ENCODE assay signal across 8 cellular contexts in the genomic region with DNA sequence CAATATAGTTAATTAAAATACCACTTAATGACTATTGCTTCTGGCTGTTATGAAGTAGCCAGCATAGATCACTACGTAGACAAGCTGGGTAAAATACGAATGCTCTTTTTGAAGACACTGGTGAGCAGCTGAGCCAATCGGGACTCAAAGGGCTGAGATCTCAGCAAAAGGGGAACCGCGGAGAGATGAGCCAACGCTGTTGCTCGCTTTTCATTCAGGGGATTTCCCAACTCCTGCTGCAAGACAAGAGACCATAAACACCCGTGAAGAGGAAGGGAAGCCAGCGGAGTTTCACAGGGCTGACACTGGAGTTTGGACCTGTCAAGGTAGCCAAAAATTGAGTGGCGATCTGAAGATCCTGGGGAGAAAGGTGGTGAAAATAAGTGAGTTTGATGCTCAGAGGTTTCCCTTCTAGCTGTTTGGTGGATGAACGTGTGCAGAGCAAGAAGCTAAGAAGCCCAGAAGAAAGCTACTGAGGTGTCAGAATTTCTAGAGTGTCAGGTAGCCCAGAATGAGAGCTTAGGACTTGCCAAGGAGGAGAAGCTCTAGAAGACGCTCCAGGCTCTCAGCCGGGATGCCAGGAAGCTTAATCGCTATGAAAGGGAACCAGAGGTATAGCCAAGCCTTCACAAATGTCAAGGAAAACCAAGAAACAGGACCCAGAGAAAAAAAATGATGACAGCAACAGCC.
DNase-seq lines count a peak whose midpoint lies in the region; ATAC-seq and TF ChIP-seq lines count a peak whose summit lies in the region.

No MANE protein-coding gene starts in this region.

- peaks cover 14% of the 10 kb centered on the region for H3K27me3 Mint-ChIP-seq in CD4-positive, CD25-positive, alpha-beta regulatory T cell

- H3K36me3 ChIP-seq in CD4-positive, CD25-positive, alpha-beta regulatory T cell (ENCODE audit: control insufficient read depth, insufficient read depth, low read length), result no peaks in the 10 kb centered on the region
- no peaks in the 10 kb centered on the region for H3K36me3 ChIP-seq in psoas muscle (ENCODE audit: insufficient read depth in 1 of 2, low read depth in 1 of 2)

- peak in 2 of 3 donors; percentile 7 to 14 for DNase-seq in CD4-positive, CD25-positive, alpha-beta regulatory T cell
- DNase-seq in NOMO-1 treated with DMSO at 0.1 percent for 48 hours (lab: John Stamatoyannopoulos, UW; ENCODE audit: unreplicated experiment), result peak; percentile 97
- peak; percentile 41 for DNase-seq in amniotic epithelial cell (ENCODE audit: low read depth)
- no peak for DNase-seq in psoas muscle
- no peak for DNase-seq in NCI-H748 treated with DMSO at 0.1 percent for 48 hours (lab: John Stamatoyannopoulos, UW)
- DNase-seq in EL, result no peak
- no peak for DNase-seq in NCI-H1105 treated with DMSO at 0.1 percent for 48 hours (lab: John Stamatoyannopoulos, UW)
- no peak for DNase-seq in iPS-NIHi11 (ENCODE audit: low spot score)

- peaks cover 5 to 30% (median 9%) of the 10 kb centered on the region in 4 donors for H3K4me1 Mint-ChIP-seq in CD4-positive, CD25-positive, alpha-beta regulatory T cell

- peak; percentile 71 for ATAC-seq in CD4-positive, CD25-positive, alpha-beta regulatory T cell (ENCODE audit: low read depth in 2 of 2)
- peak; percentile 28 to 78 (median 63) for ATAC-seq in psoas muscle

- peak overlapping the region in 2 of 4 donors; percentile 14 to 50 for H3K4me3 Mint-ChIP-seq in CD4-positive, CD25-positive, alpha-beta regulatory T cell

- TF ChIP-seq CTCF in psoas muscle (IDR thresholded peaks at IDR 0.05), result no peak

- no peaks in the 10 kb centered on the region for H3K27me3 ChIP-seq in CD4-positive, CD25-positive, alpha-beta regulatory T cell (ENCODE audit: control insufficient read depth, insufficient read depth, low read length)
- no peaks in the 10 kb centered on the region for H3K27me3 ChIP-seq in psoas muscle (ENCODE audit: insufficient read depth in 3 of 3, low read length in 2 of 3)

- no peaks in the 10 kb centered on the region for H3K4me1 ChIP-seq in CD4-positive, CD25-positive, alpha-beta regulatory T cell (ENCODE audit: control insufficient read depth, insufficient read depth, low read length, poor library complexity, severe bottlenecking)
- H3K4me1 ChIP-seq in psoas muscle, result peaks cover 6% of the 10 kb centered on the region

- H3K9me3 ChIP-seq in CD4-positive, CD25-positive, alpha-beta regulatory T cell (ENCODE audit: control insufficient read depth in 2 of 2, low read length in 2 of 2), result peaks cover 6 to 12% of the 10 kb centered on the region in 2 experiments
- no peaks in the 10 kb centered on the region for H3K9me3 ChIP-seq in psoas muscle

- peak overlapping the region; percentile 26 for H3K4me3 ChIP-seq in CD4-positive, CD25-positive, alpha-beta regulatory T cell (ENCODE audit: low read depth, low read length)
- H3K4me3 ChIP-seq in psoas muscle, result no peak overlapping the region

- 13 to 22% (median 14%) methylated on average over 14 of the region's 14 CpGs for WGBS in psoas muscle, 3 donors

- H3K9me3 Mint-ChIP-seq in CD4-positive, CD25-positive, alpha-beta regulatory T cell, result peaks cover 0 to 16% (median 7%) of the 10 kb centered on the region in 7 donors

- H3K27ac ChIP-seq in CD4-positive, CD25-positive, alpha-beta regulatory T cell (ENCODE audit: insufficient read depth, low read length, poor library complexity, severe bottlenecking), result no peak overlapping the region
- no peak overlapping the region for H3K27ac ChIP-seq in psoas muscle

- peaks cover 3% of the 10 kb centered on the region for H3K36me3 Mint-ChIP-seq in CD4-positive, CD25-positive, alpha-beta regulatory T cell

- H3K27ac Mint-ChIP-seq in CD4-positive, CD25-positive, alpha-beta regulatory T cell, result peak overlapping the region in 2 of 3 donors; percentile 51 to 69

- intact Hi-C loops in psoas muscle (cut with DNase I), result no loop called here

Comparison
In these comparisons a context has a peak if more than half of its experiments do, and no peak if none do; other contexts are left out.
1. DNase-seq: peak in CD4-positive, CD25-positive, alpha-beta regulatory T cell (2 of 3), NOMO-1 treated with DMSO at 0.1 percent for 48 hours (single experiment) and amniotic epithelial cell (single experiment); none in psoas muscle (0 of 2), NCI-H748 treated with DMSO at 0.1 percent for 48 hours (single experiment), EL (single experiment), NCI-H1105 treated with DMSO at 0.1 percent for 48 hours (single experiment) and iPS-NIHi11 (single experiment).